12 cellular contexts compared by ENCODE assay signal in the genomic region with DNA sequence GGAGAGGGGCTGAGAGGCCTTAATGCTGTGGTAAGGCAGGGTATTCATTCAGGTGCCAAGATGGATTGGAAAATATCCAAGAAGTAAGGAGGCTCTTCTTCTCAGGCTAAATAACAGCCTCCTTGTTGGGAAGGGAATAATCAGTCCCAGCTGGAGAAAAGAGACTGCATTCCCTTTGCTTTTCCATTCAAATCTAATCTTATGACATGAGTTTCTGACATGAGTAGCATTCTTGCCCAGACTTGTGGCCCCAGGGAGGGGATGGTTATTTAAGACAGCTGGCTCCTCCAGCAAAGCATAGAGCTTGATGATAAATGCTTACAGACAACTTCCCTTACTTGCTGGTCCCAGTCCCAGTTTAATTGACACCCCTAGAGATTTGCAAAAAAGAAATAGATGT.
DNase-seq lines count a peak whose midpoint lies in the region; ATAC-seq, FAIRE-seq and TF ChIP-seq lines count a peak whose summit lies in the region.
"Had no signal": no experiment of that assay in that cellular context is flagged by ENCODE, and none has a peak within 500 bp of the region (broad histone marks: within the 10 kb centered on the region; RNA-seq: fewer than 3 reads in every experiment).

No MANE protein-coding gene starts in this region.

- TF ChIP-seq CTCF in HFFc6 (IDR thresholded peaks at IDR 0.05), result no peak
- TF ChIP-seq CTCF in foreskin fibroblast (IDR thresholded peaks at IDR 0.05; ENCODE audit: low read depth, low read length), result no peak
- TF ChIP-seq CTCF in D721Med (IDR thresholded peaks at IDR 0.05; ENCODE audit: insufficient read depth, missing control alignments), result no peak

- in situ Hi-C loops in SK-MEL-5 (cut with HindIII; ENCODE audit: low pct_unique_long_range_greater_than_20kb, low sequenced_read_pairs), result no loop called here

- H3K27ac Mint-ChIP-seq in HFFc6, result peak overlapping the region; percentile 63
- H3K27ac Mint-ChIP-seq: natural killer cell had no signal

- ATAC-seq in GM21737 (IDR thresholded peaks at IDR 0.05; ENCODE audit: unreplicated experiment) (no peak), HG03196 (IDR thresholded peaks at IDR 0.05; ENCODE audit: unreplicated experiment) (no peak)
- ATAC-seq: natural killer cell had no signal

- H3K4me3 ChIP-seq in foreskin fibroblast (ENCODE audit: low read depth in 1 of 2, low read length in 2 of 2) (no peak overlapping the region), skeletal muscle cell (ENCODE audit: low read depth, low read length) (no peak overlapping the region)

- H3K4me3 Mint-ChIP-seq in HFFc6, result peak overlapping the region; percentile 9; the same call in 1 of the 2 replicates
- H3K4me3 Mint-ChIP-seq: natural killer cell had no signal

- H3K4me1 Mint-ChIP-seq in HFFc6 (ENCODE audit: low read depth), result peaks cover 82% of the 10 kb centered on the region
- H3K4me1 Mint-ChIP-seq: natural killer cell had no signal

- peaks cover 25% of the 10 kb centered on the region for H3K27me3 Mint-ChIP-seq in HFFc6 (ENCODE audit: insufficient read depth)

- FAIRE-seq in D721Med (lab: Jason Lieb, UNC), result no peak

- H3K36me3 Mint-ChIP-seq in HFFc6 (ENCODE audit: low read depth), result peaks cover 59% of the 10 kb centered on the region
- H3K36me3 Mint-ChIP-seq: natural killer cell had no signal

- DNase-seq in HFFc6 (peak; percentile 47), SK-MEL-5 (ENCODE audit: low read depth, low spot score) (peak; percentile 59), foreskin fibroblast (peak; percentile 48 to 85), skeletal muscle cell (ENCODE audit: low read depth) (peak; percentile 39), D721Med (ENCODE audit: insufficient read length, low spot score) (no peak)
- DNase-seq: DND-41; natural killer cell; NK-92 treated with Interleukin-12 subunit alpha and Interleukin-12 subunit beta, amount 100 ng/mL, for 24 hours; stimulated activated CD4-positive, alpha-beta T cell treated with anti-CD3 and anti-CD28 coated beads, Interleukin-15, amount 100 ng/mL, for 24 hours; T-helper 2 cell had no signal

- H3K9me3 Mint-ChIP-seq in HFFc6, result peaks cover 15% of the 10 kb centered on the region
- H3K9me3 Mint-ChIP-seq: natural killer cell had no signal
